24 cellular contexts compared by ENCODE assay signal in the genomic region with DNA sequence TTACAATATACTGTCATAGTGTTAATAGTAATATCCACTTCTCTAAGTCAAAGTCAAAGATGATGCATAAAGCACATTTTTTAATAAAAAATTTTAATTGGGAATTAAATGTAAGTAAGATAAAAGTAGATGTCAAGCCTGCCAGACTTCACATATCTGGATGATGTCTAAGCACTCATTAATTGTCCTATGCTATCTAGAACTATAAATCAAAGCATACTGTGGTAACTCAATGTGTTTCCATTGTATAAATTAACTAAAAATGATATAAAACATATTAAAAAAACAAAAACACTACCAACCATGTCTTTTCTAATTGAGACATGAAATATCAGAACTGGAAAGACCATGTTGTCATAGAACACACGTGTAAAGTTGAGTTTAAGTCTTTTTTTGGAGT.
"Had no signal": no experiment of that assay in that cellular context is flagged by ENCODE, and none has a peak within 500 bp of the region (broad histone marks: within the 10 kb centered on the region; RNA-seq: fewer than 3 reads in every experiment).

No MANE protein-coding gene starts in this region.

- H3K9me3 ChIP-seq: colonic mucosa, esophagus muscularis mucosa, esophagus squamous epithelium, gastrocnemius medialis, gastroesophageal sphincter, heart left ventricle, heart right ventricle had no signal

- ATAC-seq: effector memory CD8-positive, alpha-beta T cell; esophagus mucosa; foreskin keratinocyte; gastroesophageal sphincter had no signal

- H3K4me3 Mint-ChIP-seq: effector memory CD8-positive, alpha-beta T cell; endodermal cell had no signal

- H3K27ac Mint-ChIP-seq: effector memory CD8-positive, alpha-beta T cell; endodermal cell had no signal

- H3K9me3 Mint-ChIP-seq: effector memory CD8-positive, alpha-beta T cell had no signal

- H3K4me1 ChIP-seq: colonic mucosa, esophagus muscularis mucosa, esophagus squamous epithelium, foreskin keratinocyte, gastrocnemius medialis, gastroesophageal sphincter had no signal

- H3K27me3 ChIP-seq: colonic mucosa, dorsolateral prefrontal cortex, esophagus muscularis mucosa, esophagus squamous epithelium, foreskin keratinocyte, gastrocnemius medialis, gastroesophageal sphincter, heart left ventricle, heart right ventricle had no signal

- DNase-seq: colonic mucosa; cortex of kidney; dermis blood vessel endothelial cell; dorsolateral prefrontal cortex; effector CD4-positive, alpha-beta T cell; effector CD8-positive, alpha-beta T cell; effector memory CD4-positive, alpha-beta T cell; effector memory CD8-positive, alpha-beta T cell; endodermal cell; erythroblast; esophagus squamous epithelium; foreskin fibroblast; foreskin keratinocyte; foreskin melanocyte; gastrocnemius medialis; glutamatergic neuron; head of caudate nucleus; heart left ventricle; heart right ventricle had no signal

- H3K27ac ChIP-seq: colonic mucosa, coronary artery, epithelial cell of prostate, esophagus muscularis mucosa, esophagus squamous epithelium, foreskin keratinocyte, gastrocnemius medialis, gastroesophageal sphincter had no signal

- H3K36me3 ChIP-seq: colonic mucosa had no signal

- H3K27me3 Mint-ChIP-seq: effector memory CD8-positive, alpha-beta T cell had no signal

- H3K4me3 ChIP-seq: colonic mucosa, coronary artery, dorsolateral prefrontal cortex, esophagus muscularis mucosa, esophagus squamous epithelium, gastrocnemius medialis, gastroesophageal sphincter, heart left ventricle, heart right ventricle had no signal
